ENCODE assay signal across 8 cellular contexts in the genomic region with DNA sequence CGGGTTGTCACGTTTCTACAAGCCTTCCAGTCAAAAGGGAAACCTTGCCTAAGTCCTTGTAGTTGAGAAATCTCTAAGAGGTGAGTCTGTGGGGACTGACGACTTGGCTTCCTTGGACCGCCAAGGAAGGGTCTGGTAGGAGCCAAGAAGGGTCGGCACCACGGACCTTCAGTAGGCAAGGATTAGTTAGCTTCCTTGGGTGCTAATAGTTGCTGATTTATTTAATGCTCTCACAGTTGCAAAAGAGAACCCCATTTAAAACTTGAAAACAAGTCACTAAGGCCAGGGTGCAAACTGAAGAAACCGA. TPM values are rescaled to one million over a fixed set of nuclear protein-coding genes. Genes with fewer than 3 reads are reported as not detected.
DNase-seq lines count a peak whose midpoint lies in the region; ATAC-seq and TF ChIP-seq lines count a peak whose summit lies in the region.

No MANE protein-coding gene starts in this region.

- H3K27ac ChIP-seq in layer of hippocampus (ENCODE audit: low read depth, low read length) (peak overlapping the region; percentile 95), tibial nerve (peak overlapping the region; percentile 83 to 97 (median 94))

- TF ChIP-seq CTCF in tibial nerve (IDR thresholded peaks at IDR 0.05), result no peak

- H3K27me3 Mint-ChIP-seq in activated CD8-positive, alpha-beta T cell treated with anti-CD3 and anti-CD28 coated beads, Interleukin-2, amount 10 ng/mL, durations not matched to agents 7 days and 5 days (ENCODE audit: low read depth), result no peaks in the 10 kb centered on the region

- peak overlapping the region; percentile 100 for H3K27ac Mint-ChIP-seq in activated CD8-positive, alpha-beta T cell treated with anti-CD3 and anti-CD28 coated beads, Interleukin-2, amount 10 ng/mL, durations not matched to agents 7 days and 5 days

- H3K27me3 ChIP-seq in layer of hippocampus (ENCODE audit: control insufficient read depth, insufficient read depth, low read length) (no peaks in the 10 kb centered on the region), tibial nerve (no peaks in the 10 kb centered on the region)

- H3K4me3 ChIP-seq in tibial nerve, result peak overlapping the region; percentile 76 to 95 (median 77)

- 5 to 7% methylated on average over 7 of the region's 7 CpGs for WGBS in tibial nerve, 2 donors

- H3K4me3 Mint-ChIP-seq in activated CD8-positive, alpha-beta T cell treated with anti-CD3 and anti-CD28 coated beads, Interleukin-2, amount 10 ng/mL, durations not matched to agents 7 days and 5 days, result peak overlapping the region; percentile 97

- no peak for DNase-seq in activated CD8-positive, alpha-beta T cell treated with anti-CD3 and anti-CD28 coated beads, Interleukin-2, amount 10 ng/mL, durations not matched to agents 7 days and 5 days
- DNase-seq in tibial nerve (ENCODE audit: low spot score in 2 of 2) (no peak), ecto neural progenitor cell (ENCODE audit: low spot score) (no peak), SKM-1 treated with dmso at 0.1 percent for 144 hours (lab: John Stamatoyannopoulos, UW; ENCODE audit: unreplicated experiment) (no peak)

- no peaks in the 10 kb centered on the region for H3K9me3 Mint-ChIP-seq in activated CD8-positive, alpha-beta T cell treated with anti-CD3 and anti-CD28 coated beads, Interleukin-2, amount 10 ng/mL, durations not matched to agents 7 days and 5 days (ENCODE audit: insufficient read depth)

- H3K36me3 Mint-ChIP-seq in activated CD8-positive, alpha-beta T cell treated with anti-CD3 and anti-CD28 coated beads, Interleukin-2, amount 10 ng/mL, durations not matched to agents 7 days and 5 days (ENCODE audit: low read depth), result peaks cover 52% of the 10 kb centered on the region

- peak; percentile 23 for ATAC-seq in GM18909 (IDR thresholded peaks at IDR 0.05; ENCODE audit: poor library complexity, unreplicated experiment)
- peak; percentile 26 for ATAC-seq in HG02885 (IDR thresholded peaks at IDR 0.05; ENCODE audit: poor library complexity, unreplicated experiment)
- peak; percentile 21 for ATAC-seq in activated CD8-positive, alpha-beta T cell treated with anti-CD3 and anti-CD28 coated beads, Interleukin-2, amount 10 ng/mL, durations not matched to agents 7 days and 5 days
- ATAC-seq in HG02981 (IDR thresholded peaks at IDR 0.05; ENCODE audit: unreplicated experiment), result no peak

- peaks cover 0 to 36% (median 21%) of the 10 kb centered on the region in 4 donors for H3K4me1 ChIP-seq in tibial nerve

- no peak for TF ChIP-seq EP300 in tibial nerve (IDR thresholded peaks at IDR 0.05)

- peaks cover 40% of the 10 kb centered on the region for H3K4me1 Mint-ChIP-seq in activated CD8-positive, alpha-beta T cell treated with anti-CD3 and anti-CD28 coated beads, Interleukin-2, amount 10 ng/mL, durations not matched to agents 7 days and 5 days (ENCODE audit: low read depth)

- POLR2A ChIA-PET in activated CD8-positive, alpha-beta T cell treated with anti-CD3 and anti-CD28 coated beads, Interleukin-2, amount 10 ng/mL, durations not matched to agents 7 days and 5 days (lab: Charles Lee), result no interaction called here

- no peaks in the 10 kb centered on the region for H3K9me3 ChIP-seq in tibial nerve

- TF ChIP-seq POLR2A in tibial nerve (IDR thresholded peaks at IDR 0.05), result no peak

- H3K36me3 ChIP-seq in tibial nerve, result peaks cover 0 to 16% (median 0%) of the 10 kb centered on the region in 3 donors

- CTCF ChIA-PET in activated CD8-positive, alpha-beta T cell treated with anti-CD3 and anti-CD28 coated beads, Interleukin-2, amount 10 ng/mL, durations not matched to agents 7 days and 5 days (lab: Charles Lee), result interaction anchor here (1.6 kb wide), 1 partner anchor 183 kb away, joined by 3 read pairs; no protein-coding TSS in a partner anchor

RNA-seq across cellular contexts. Expression of a gene that starts 0.4 kb away (rescaled TPM):
- 10 to 100 TPM; 12.0 to 14.2 TPM for total RNA-seq in activated CD8-positive, alpha-beta T cell treated with anti-CD3 and anti-CD28 coated beads, Interleukin-2, amount 10 ng/mL, durations not matched to agents 7 days and 5 days
- 10 to 100 TPM in 2 of 4 donors, 1 to 10 TPM in 2; 4.0 to 14.4 (median 9.8) TPM for total RNA-seq in tibial nerve

RNA-seq across cellular contexts. Expression of a gene that starts 28.7 kb away (rescaled TPM):
- total RNA-seq in activated CD8-positive, alpha-beta T cell treated with anti-CD3 and anti-CD28 coated beads, Interleukin-2, amount 10 ng/mL, durations not matched to agents 7 days and 5 days, result not detected
- not detected for total RNA-seq in tibial nerve

RNA-seq across cellular contexts. Expression of a gene that starts 40.1 kb away (rescaled TPM):
- total RNA-seq in activated CD8-positive, alpha-beta T cell treated with anti-CD3 and anti-CD28 coated beads, Interleukin-2, amount 10 ng/mL, durations not matched to agents 7 days and 5 days, result 10 to 100 TPM; 30.4 to 32.1 TPM
- total RNA-seq in tibial nerve, result 10 to 100 TPM; 27.0 to 48.0 (median 31.6) TPM

RNA-seq across cellular contexts. Expression of a gene that starts 40.2 kb away (rescaled TPM):
- 10 to 100 TPM; 38.9 to 41.7 TPM for total RNA-seq in activated CD8-positive, alpha-beta T cell treated with anti-CD3 and anti-CD28 coated beads, Interleukin-2, amount 10 ng/mL, durations not matched to agents 7 days and 5 days
- total RNA-seq in tibial nerve, result 10 to 100 TPM; 11.8 to 17.5 (median 14.3) TPM
